In genomic region chr7:74032624-74033371, GRCh38 we compare ENCODE assay signal across 16 cellular contexts. TPM values are rescaled to one million over a fixed set of nuclear protein-coding genes. Genes with fewer than 3 reads are reported as not detected.
DNase-seq lines count a peak whose midpoint lies in the region; ATAC-seq and TF ChIP-seq lines count a peak whose summit lies in the region.
"Had no signal": no experiment of that assay in that cellular context is flagged by ENCODE, and none has a peak within 500 bp of the region (broad histone marks: within the 10 kb centered on the region; RNA-seq: fewer than 3 reads in every experiment).

No MANE protein-coding gene starts in this region.

- TF ChIP-seq POLR2A in prostate gland (IDR thresholded peaks at IDR 0.05) = no peak

- H3K27me3 ChIP-seq in SK-N-SH (ENCODE audit: insufficient read depth) (no peaks in the 10 kb centered on the region), prostate gland (replicated peaks; ENCODE audit: insufficient read depth) (no peaks in the 10 kb centered on the region)
- H3K27me3 ChIP-seq: testis had no signal

- 85% methylated on average over 8 of the region's 8 CpGs for WGBS in SK-N-SH (ENCODE audit: low lambda C conversion rate)
- 54% methylated on average over 8 of the region's 8 CpGs for WGBS in prostate gland

- H3K79me2 ChIP-seq in SK-N-SH (ENCODE audit: insufficient read depth) = 0 out of 2 replicates have a peak, but pooled peaks cover 3% of the 10 kb centered on the region

- intact Hi-C loops in prostate gland (cut with DNase I) = no loop called here

- H3K36me3 Mint-ChIP-seq in glutamatergic neuron (ENCODE audit: unreplicated experiment) = no peaks in the 10 kb centered on the region
- H3K36me3 Mint-ChIP-seq: activated naive CD8-positive, alpha-beta T cell treated with anti-CD3 and anti-CD28 coated beads, Interleukin-2, amount 10 ng/mL, durations not matched to agents 7 days and 5 days; CD4-positive, CD25-positive, alpha-beta regulatory T cell had no signal

- no peak overlapping the region for H3K9ac ChIP-seq in SK-N-SH

- H3K9me2 ChIP-seq in SK-N-SH = no peaks in the 10 kb centered on the region

- H3K27ac ChIP-seq in SK-N-SH (ENCODE audit: low read depth in 2 of 2, low read length in 1 of 2) (peak overlapping the region in 1 of 2 experiments; percentile 93; a peak in 3 of 4 replicates), prostate gland (peak overlapping the region; percentile 56 to 78)
- H3K27ac ChIP-seq: 22Rv1, neutrophil had no signal

- peaks cover 5% of the 10 kb centered on the region for H3K27me3 Mint-ChIP-seq in glutamatergic neuron (ENCODE audit: unreplicated experiment)

- H2AFZ ChIP-seq in SK-N-SH (ENCODE audit: low read depth) = no peak overlapping the region

- POLR2A ChIA-PET in SK-N-SH (lab: Yijun Ruan, JAX) = interaction anchor here (2.5 kb wide), 1 partner anchor 11 kb away, joined by 24 read pairs; no protein-coding TSS in a partner anchor

- DNase-seq in SK-N-SH (no peak), glutamatergic neuron (no peak), prostate gland (ENCODE audit: low spot score) (no peak), ureter (ENCODE audit: low spot score) (peak; percentile 43)
- DNase-seq: activated CD4-positive, alpha-beta T cell treated with anti-CD3 and anti-CD28 coated beads for 48 hours; activated naive CD8-positive, alpha-beta T cell treated with anti-CD3 and anti-CD28 coated beads, Interleukin-2, amount 10 ng/mL, durations not matched to agents 7 days and 5 days; CD4-positive, CD25-positive, alpha-beta regulatory T cell; NCI-H2029 treated with DMSO at 0.1 percent for 48 hours; NCI-H748 treated with DMSO at 0.1 percent for 48 hours had no signal

- H3K27ac Mint-ChIP-seq in glutamatergic neuron (ENCODE audit: unreplicated experiment) = peak overlapping the region; percentile 86
- H3K27ac Mint-ChIP-seq: activated naive CD8-positive, alpha-beta T cell treated with anti-CD3 and anti-CD28 coated beads, Interleukin-2, amount 10 ng/mL, durations not matched to agents 7 days and 5 days; CD4-positive, CD25-positive, alpha-beta regulatory T cell had no signal

- H3K4me1 Mint-ChIP-seq in glutamatergic neuron (ENCODE audit: low read depth, unreplicated experiment) = peaks cover 34% of the 10 kb centered on the region

- no peak for TF ChIP-seq RAD21 in SK-N-SH (IDR thresholded peaks at IDR 0.05; ENCODE audit: low read length)

- H3K4me3 ChIP-seq in SK-N-SH (ENCODE audit: low read depth in 2 of 2, low read length in 1 of 2) (no peak overlapping the region), prostate gland (no peak overlapping the region)
- H3K4me3 ChIP-seq: testis had no signal

- H3K4me2 ChIP-seq in SK-N-SH = 0 out of 2 replicates have a peak overlapping the region, but pooled peaks have one; percentile 13

- peak overlapping the region; percentile 30 for H3K4me3 Mint-ChIP-seq in glutamatergic neuron (ENCODE audit: unreplicated experiment)
- H3K4me3 Mint-ChIP-seq: activated naive CD8-positive, alpha-beta T cell treated with anti-CD3 and anti-CD28 coated beads, Interleukin-2, amount 10 ng/mL, durations not matched to agents 7 days and 5 days; CD4-positive, CD25-positive, alpha-beta regulatory T cell had no signal

- ATAC-seq in SK-N-SH treated with all-trans-retinoic acid at 6 μM for 48 hours (no peak), GM19035 (IDR thresholded peaks at IDR 0.05; ENCODE audit: unreplicated experiment) (no peak), GM19467 (IDR thresholded peaks at IDR 0.05; ENCODE audit: unreplicated experiment) (no peak), GM21381 (IDR thresholded peaks at IDR 0.05; ENCODE audit: unreplicated experiment) (no peak)

- no peak for TF ChIP-seq EP300 in SK-N-SH (IDR thresholded peaks at IDR 0.05; ENCODE audit: borderline replicate concordance in 1 of 2, low read depth in 1 of 2, low read length in 1 of 2)

- H3K9me3 ChIP-seq in SK-N-SH (no peaks in the 10 kb centered on the region), prostate gland (no peaks in the 10 kb centered on the region)
- H3K9me3 ChIP-seq: neutrophil, testis had no signal

- H3K4me1 ChIP-seq in SK-N-SH (ENCODE audit: control insufficient read depth in 1 of 2, insufficient read depth in 2 of 2, low read depth in 1 of 2, low read length in 1 of 2) (peaks cover 13 to 63% of the 10 kb centered on the region in 2 experiments; a peak in 3 of 4 replicates), prostate gland (replicated peaks) (peaks cover 5% of the 10 kb centered on the region)

- no peaks in the 10 kb centered on the region for H4K20me1 ChIP-seq in SK-N-SH (ENCODE audit: insufficient read depth)

- H3F3A ChIP-seq in SK-N-SH (replicated peaks; ENCODE audit: insufficient read depth) = peaks cover 17% of the 10 kb centered on the region

- TF ChIP-seq CTCF in SK-N-SH (IDR thresholded peaks at IDR 0.05) (no peak), glutamatergic neuron (IDR thresholded peaks at IDR 0.05; ENCODE audit: partially characterized antibody, unreplicated experiment) (no peak), prostate gland (IDR thresholded peaks at IDR 0.05) (no peak)

- no peaks in the 10 kb centered on the region for H3K36me3 ChIP-seq in SK-N-SH (replicated peaks in 1 of 2; ENCODE audit: control insufficient read depth in 1 of 2, insufficient read depth in 2 of 2, low read length in 1 of 2)
- no peaks in the 10 kb centered on the region for H3K36me3 ChIP-seq in prostate gland
- H3K36me3 ChIP-seq: neutrophil had no signal

- H3K9me3 Mint-ChIP-seq in glutamatergic neuron (ENCODE audit: unreplicated experiment) = peaks cover 12% of the 10 kb centered on the region
- H3K9me3 Mint-ChIP-seq: activated naive CD8-positive, alpha-beta T cell treated with anti-CD3 and anti-CD28 coated beads, Interleukin-2, amount 10 ng/mL, durations not matched to agents 7 days and 5 days; CD4-positive, CD25-positive, alpha-beta regulatory T cell had no signal

- CTCF ChIA-PET in SK-N-SH (lab: Yijun Ruan, JAX) = interaction anchor here (0.6 to 2.0 kb wide), 10 partner anchors 11 to 369 kb away, joined by 3 to 5 read pairs (median 4); partner anchors contain the start of gene LIMK1

TF ChIP-seq in SK-N-SH, 30 proteins besides CTCF, POLR2A, EP300 and RAD21 (continues in another document):
- TF ChIP-seq RCOR1 (IDR thresholded peaks at IDR 0.05; ENCODE audit: low read length) (no peak), TAF1 (IDR thresholded peaks at IDR 0.05; ENCODE audit: borderline replicate concordance, low read depth, low read length) (no peak), PBX3 (IDR thresholded peaks at IDR 0.05) (no peak), SMC3 (IDR thresholded peaks at IDR 0.05; ENCODE audit: low read depth, low read length) (no peak), POLR2AphosphoS5 (IDR thresholded peaks at IDR 0.05; ENCODE audit: low read depth, low read length) (no peak), YY1 (IDR thresholded peaks at IDR 0.05; ENCODE audit: low read depth) (no peak), TCF12 (IDR thresholded peaks at IDR 0.05) (no peak), RFX5 (IDR thresholded peaks at IDR 0.05; ENCODE audit: low read length) (no peak), TEAD4 (IDR thresholded peaks at IDR 0.05; ENCODE audit: borderline replicate concordance, insufficient read depth) (no peak)

TF ChIP-seq in SK-N-SH treated with all-trans-retinoic acid at 6 μM for 48 hours, 23 proteins besides CTCF, POLR2A, EP300 and RAD21:
- TF ChIP-seq OSR1 (CRISPR knock-in tag; IDR thresholded peaks at IDR 0.05) = no peak
- no peak for TF ChIP-seq CSRNP3 (CRISPR knock-in tag; IDR thresholded peaks at IDR 0.05)
- no peak for TF ChIP-seq ESRRG (CRISPR knock-in tag; IDR thresholded peaks at IDR 0.05)
- no peak for TF ChIP-seq ZNF8 (CRISPR knock-in tag; IDR thresholded peaks at IDR 0.05)
- TF ChIP-seq PPARA (CRISPR knock-in tag; IDR thresholded peaks at IDR 0.05; ENCODE audit: borderline replicate concordance) = no peak
- TF ChIP-seq BACH2 (CRISPR knock-in tag; IDR thresholded peaks at IDR 0.05; ENCODE audit: borderline replicate concordance) = no peak
- TF ChIP-seq CREB5 (CRISPR knock-in tag; IDR thresholded peaks at IDR 0.05; ENCODE audit: low read depth) = no peak
- no peak for TF ChIP-seq TCF4 (CRISPR knock-in tag; IDR thresholded peaks at IDR 0.05; ENCODE audit: borderline replicate concordance)

RNA-seq across cellular contexts. Expression of gene ELN, which starts 4.8 kb away (rescaled TPM):
- polyA plus RNA-seq in SK-N-SH (2012; rRNA removed) = 8.9 and 12.5 TPM in 2 replicates
- polyA plus RNA-seq in SK-N-SH (2012; cell fraction: cytosol; rRNA removed) = 3.6 and 6.1 TPM in 2 replicates
- polyA plus RNA-seq in SK-N-SH (2012; cell fraction: nucleus; rRNA removed) = 10.6 and 13.4 TPM in 2 replicates
- total RNA-seq in glutamatergic neuron (ENCODE audit: unreplicated experiment) = 3.7 TPM
- total RNA-seq in prostate gland = 10 to 100 TPM; 34.7 to 93.4 TPM
- 31.9 TPM for total RNA-seq in ureter
- total RNA-seq: activated naive CD8-positive, alpha-beta T cell treated with anti-CD3 and anti-CD28 coated beads, Interleukin-2, amount 10 ng/mL, durations not matched to agents 7 days and 5 days had no signal
- polyA plus RNA-seq: CD4-positive, CD25-positive, alpha-beta regulatory T cell had no signal

RNA-seq across cellular contexts. Expression of gene LIMK1, which starts 50.8 kb away (rescaled TPM):
- 64.4 and 86.6 TPM in 2 replicates for polyA plus RNA-seq in SK-N-SH (2012; rRNA removed)
- polyA plus RNA-seq in SK-N-SH (2012; cell fraction: cytosol; rRNA removed) = 46.4 and 70.1 TPM in 2 replicates
- 118 and 178 TPM in 2 replicates for polyA plus RNA-seq in SK-N-SH (2012; cell fraction: nucleus; rRNA removed)
- total RNA-seq in glutamatergic neuron (ENCODE audit: unreplicated experiment) (178 TPM), prostate gland (10 to 100 TPM; 12.8 to 41.2 TPM), ureter (26.0 TPM)
